In genomic region chr18:33195795-33196194, GRCh38 we compare ENCODE assay signal across 14 cellular contexts.
DNase-seq lines count a peak whose midpoint lies in the region; ATAC-seq and TF ChIP-seq lines count a peak whose summit lies in the region.
"Had no signal": no experiment of that assay in that cellular context is flagged by ENCODE, and none has a peak within 500 bp of the region (broad histone marks: within the 10 kb centered on the region; RNA-seq: fewer than 3 reads in every experiment).

No MANE protein-coding gene starts in this region.

- no peaks in the 10 kb centered on the region for H3F3A ChIP-seq in neural progenitor cell (ENCODE audit: low read depth)

- no peaks in the 10 kb centered on the region for H4K20me1 ChIP-seq in neural progenitor cell (ENCODE audit: low read depth)

- no peak overlapping the region for H3K4me3 ChIP-seq in HEK293 (ENCODE audit: low read depth, low read length)
- no peak overlapping the region for H3K4me3 ChIP-seq in neural progenitor cell
- no peak overlapping the region for H3K4me3 ChIP-seq in HAP-1
- H3K4me3 ChIP-seq: GM23338 had no signal

- no peaks in the 10 kb centered on the region for H3K9me3 Mint-ChIP-seq in neural progenitor cell
- H3K9me3 Mint-ChIP-seq: GM23338, H9 had no signal

- H3K27ac Mint-ChIP-seq in neural progenitor cell, result no peak overlapping the region
- H3K27ac Mint-ChIP-seq: CD8-positive, alpha-beta T cell; GM23338; H9 had no signal

- no peaks in the 10 kb centered on the region for H3K79me2 ChIP-seq in neural progenitor cell (ENCODE audit: low read depth)

- peak; percentile 64 for DNase-seq in NCI-H69 (lab: John Stamatoyannopoulos, UW)
- peak; percentile 74 for DNase-seq in islet precursor cell
- peak; percentile 3 for DNase-seq in neural progenitor cell (ENCODE audit: low spot score)
- DNase-seq in activated CD4-positive, alpha-beta T cell treated with anti-CD3 and anti-CD28 coated beads for 48 hours, result no peak
- DNase-seq in HAP-1 (ENCODE audit: low spot score in 2 of 2), result no peak
- DNase-seq: C1 segment of cervical spinal cord; CD8-positive, alpha-beta T cell; DMS 273 treated with DMSO at 0.1 percent for 48 hours; DND-41; H9 had no signal

- H3K4me1 ChIP-seq in HEK293 (ENCODE audit: control insufficient read depth, insufficient read depth, low read length), result no peaks in the 10 kb centered on the region
- H3K4me1 ChIP-seq in neural progenitor cell, result peaks cover 8% of the 10 kb centered on the region
- H3K4me1 ChIP-seq in HAP-1, result no peaks in the 10 kb centered on the region

- H3K27ac ChIP-seq in HEK293 (ENCODE audit: extremely low read depth, low read depth, low read length) (no peak overlapping the region), neural progenitor cell (no peak overlapping the region)

- no peaks in the 10 kb centered on the region for H3K36me3 Mint-ChIP-seq in neural progenitor cell
- H3K36me3 Mint-ChIP-seq: CD8-positive, alpha-beta T cell had no signal

- peaks cover 16% of the 10 kb centered on the region for H3K4me1 Mint-ChIP-seq in neural progenitor cell
- H3K4me1 Mint-ChIP-seq: GM23338, H9 had no signal

- H3K27me3 ChIP-seq in neural progenitor cell (no peaks in the 10 kb centered on the region), HAP-1 (ENCODE audit: low read depth) (no peaks in the 10 kb centered on the region; the same call in 1 of the 2 replicates)

- in situ Hi-C loops in HAP-1 (cut with MboI; ENCODE audit: low sequenced_read_pairs), result no loop called here

- H3K4me3 Mint-ChIP-seq in neural progenitor cell, result no peak overlapping the region
- H3K4me3 Mint-ChIP-seq: CD8-positive, alpha-beta T cell; GM23338; H9 had no signal

- H3K36me3 ChIP-seq in HEK293 (ENCODE audit: control insufficient read depth in 2 of 2, insufficient read depth in 1 of 2, low read length in 2 of 2) (no peaks in the 10 kb centered on the region), neural progenitor cell (no peaks in the 10 kb centered on the region), HAP-1 (replicated peaks) (no peaks in the 10 kb centered on the region)

- no peak overlapping the region for H3K9ac ChIP-seq in neural progenitor cell

- TF ChIP-seq CTCF in HEK293 (tag by site-specific recombination; IDR thresholded peaks at IDR 0.05) (no peak), neural progenitor cell (IDR thresholded peaks at IDR 0.05) (no peak)

- no peak overlapping the region for H2AFZ ChIP-seq in neural progenitor cell (replicated peaks)
- H2AFZ ChIP-seq: GM23338 had no signal

- POLR2A ChIA-PET in HEK293 (lab: Yijun Ruan, JAX), result no interaction called here

- no peak for ATAC-seq in GM21723 (IDR thresholded peaks at IDR 0.05; ENCODE audit: unreplicated experiment)
- ATAC-seq in GM21737 (IDR thresholded peaks at IDR 0.05; ENCODE audit: unreplicated experiment), result no peak
- ATAC-seq: CD8-positive, alpha-beta T cell; GM23338 had no signal

- no peak overlapping the region for H3K4me2 ChIP-seq in neural progenitor cell
- H3K4me2 ChIP-seq: GM23338 had no signal

- CTCF ChIA-PET in HEK293 (lab: Yijun Ruan, JAX), result interaction anchor here (0.5 to 1.3 kb wide), 3 partner anchors 13 to 274 kb away, joined by 3 to 4 read pairs (median 3); no protein-coding TSS in a partner anchor

- H3K9me3 ChIP-seq in HEK293 (ENCODE audit: control insufficient read depth, insufficient read depth, low read depth, low read length) (no peaks in the 10 kb centered on the region), neural progenitor cell (ENCODE audit: low read depth) (no peaks in the 10 kb centered on the region), HAP-1 (no peaks in the 10 kb centered on the region)

- H3K27me3 Mint-ChIP-seq in neural progenitor cell (ENCODE audit: insufficient read depth, low read depth), result no peaks in the 10 kb centered on the region

TF ChIP-seq in HEK293, 187 proteins besides CTCF, POLR2A, EP300 and RAD21:
- TF ChIP-seq ZNF701 (tag by site-specific recombination; IDR thresholded peaks at IDR 0.05), result no peak
- TF ChIP-seq ZNF707 (tag by site-specific recombination; IDR thresholded peaks at IDR 0.05), result no peak
- no peak for TF ChIP-seq HOXD13 (CRISPR knock-in tag; IDR thresholded peaks at IDR 0.05; ENCODE audit: borderline replicate concordance)
- no peak for TF ChIP-seq ZSCAN5A (tag by site-specific recombination; IDR thresholded peaks at IDR 0.05)
- peak; percentile 60; the same call in 1 of the 2 replicates for TF ChIP-seq TRIM28 (IDR thresholded peaks at IDR 0.05; ENCODE audit: borderline replicate concordance, low read length)

Comparison
In these comparisons a context has a peak if more than half of its experiments do, and no peak if none do; other contexts are left out.
1. DNase-seq: peak in NCI-H69 (single experiment), islet precursor cell (single experiment) and neural progenitor cell (single experiment); none in activated CD4-positive, alpha-beta T cell treated with anti-CD3 and anti-CD28 coated beads for 48 hours (single experiment) and HAP-1 (0 of 2).